ENCODE assay signal across 8 cellular contexts in the genomic region with DNA sequence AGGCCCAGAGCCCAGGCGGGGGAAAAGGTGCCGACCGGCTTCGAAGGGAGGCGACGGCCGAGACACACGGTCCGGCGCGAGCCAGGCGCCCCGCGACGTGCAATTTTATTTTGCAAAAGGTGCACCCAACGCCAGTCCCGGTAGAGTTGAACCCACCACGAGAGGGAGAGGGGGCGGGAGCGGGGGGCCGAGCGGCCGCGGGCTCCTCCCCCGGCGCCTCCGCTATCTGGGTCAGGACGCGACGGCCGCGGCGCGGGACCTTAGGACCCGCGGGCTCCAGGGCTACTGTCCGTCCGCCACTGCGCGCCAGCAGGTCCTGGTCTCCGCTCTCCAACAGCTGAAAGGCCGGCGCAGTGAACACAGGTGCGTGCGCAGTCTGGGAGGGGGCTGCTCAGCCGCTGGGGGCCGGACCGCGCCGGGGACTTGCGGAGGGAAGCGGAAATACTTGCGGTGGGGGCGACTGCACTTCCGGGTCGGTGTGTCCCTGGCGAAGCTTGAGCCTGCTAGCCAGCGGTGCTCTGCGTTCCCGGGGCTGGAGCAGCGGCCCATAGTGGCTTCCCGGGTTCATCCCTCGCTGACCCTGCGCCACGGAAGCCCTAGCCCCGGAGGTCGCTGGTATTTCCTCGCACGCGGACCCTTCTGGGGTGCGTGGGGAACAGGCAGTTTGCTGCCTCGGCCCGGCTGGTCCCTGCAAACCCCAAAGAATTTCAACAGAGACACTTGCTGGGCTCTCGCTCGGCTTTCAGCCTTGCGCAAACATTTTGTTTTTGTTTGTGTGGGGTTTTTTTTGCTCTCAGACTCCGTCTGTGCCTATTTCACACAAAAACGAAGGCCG. TPM values are rescaled to one million over a fixed set of nuclear protein-coding genes. Genes with fewer than 3 reads are reported as not detected.
DNase-seq lines count a peak whose midpoint lies in the region; ATAC-seq and TF ChIP-seq lines count a peak whose summit lies in the region.

A gene with protein sequence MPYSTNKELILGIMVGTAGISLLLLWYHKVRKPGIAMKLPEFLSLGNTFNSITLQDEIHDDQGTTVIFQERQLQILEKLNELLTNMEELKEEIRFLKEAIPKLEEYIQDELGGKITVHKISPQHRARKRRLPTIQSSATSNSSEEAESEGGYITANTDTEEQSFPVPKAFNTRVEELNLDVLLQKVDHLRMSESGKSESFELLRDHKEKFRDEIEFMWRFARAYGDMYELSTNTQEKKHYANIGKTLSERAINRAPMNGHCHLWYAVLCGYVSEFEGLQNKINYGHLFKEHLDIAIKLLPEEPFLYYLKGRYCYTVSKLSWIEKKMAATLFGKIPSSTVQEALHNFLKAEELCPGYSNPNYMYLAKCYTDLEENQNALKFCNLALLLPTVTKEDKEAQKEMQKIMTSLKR (plus strand): TSS at position 225 of the 835 bp plus-strand sequence. CDS start 3,991 bp downstream, outside the sequence.

- peak within 1 kb of the TSS; percentile 88 for H3K4me3 Mint-ChIP-seq in activated T-cell treated with anti-CD3 and anti-CD28 coated beads, Interleukin-2, amount 50 U/mL, for 24 hours

- H2AFZ ChIP-seq in PC-3 (ENCODE audit: low read length) = peak within 1 kb of the TSS; percentile 94

- ATAC-seq in GM21423 (IDR thresholded peaks at IDR 0.05; ENCODE audit: unreplicated experiment) (peak; percentile 90), PC-3 (peak; percentile 95), esophagus mucosa (peak; percentile 95)

- H3K9ac ChIP-seq in HUES64 (ENCODE audit: low read depth, low read length) (peak within 1 kb of the TSS; percentile 92), PC-3 (ENCODE audit: low read length) (peak within 1 kb of the TSS; percentile 91), muscle layer of colon (ENCODE audit: low read length) (peak within 1 kb of the TSS; percentile 49)

- no peaks in the 10 kb centered on the region for H3K9me2 ChIP-seq in PC-3 (replicated peaks; ENCODE audit: low read length)

- H3K4me1 ChIP-seq in HUES64 (ENCODE audit: insufficient read depth, low read length) = peaks cover 10% of the 10 kb centered on the region
- 0 out of 2 replicates have a peak, but pooled peaks cover 4% of the 10 kb centered on the region for H3K4me1 ChIP-seq in PC-3 (ENCODE audit: insufficient read depth, low read length)
- no peaks in the 10 kb centered on the region for H3K4me1 ChIP-seq in muscle layer of colon (ENCODE audit: insufficient read depth, low read length)

- no peak for TF ChIP-seq CTCF in PC-3 (conservative IDR thresholded peaks at IDR 0.05; ENCODE audit: low read depth, low read length)

- DNase-seq in D341Med (ENCODE audit: low spot score) (peak; percentile 93), PC-3 (peak; percentile 90)
- DNase-seq in activated T-cell treated with anti-CD3 and anti-CD28 coated beads, Interleukin-2, amount 50 U/mL, for 24 hours = peak; percentile 91
- DNase-seq in stimulated activated CD8-positive, alpha-beta memory T cell treated with anti-CD3 and anti-CD28 coated beads, Interleukin-7, amount 100 ng/mL, for 24 hours (ENCODE audit: low read depth) = peak; percentile 67

- intact Hi-C loops in PC-3 (cut with micrococcal nuclease) = no loop called here

- CTCF ChIA-PET in PC-3 (lab: Charles Lee) = interaction anchor here (0.6 kb wide), 1 partner anchor 48 kb away, joined by 3 read pairs; no protein-coding TSS in a partner anchor

- peak within 1 kb of the TSS; percentile 92 for H3K27ac Mint-ChIP-seq in activated T-cell treated with anti-CD3 and anti-CD28 coated beads, Interleukin-2, amount 50 U/mL, for 24 hours

- POLR2A ChIA-PET in PC-3 (lab: Charles Lee; ENCODE audit: unreplicated experiment) = interaction anchor here (0.5 to 0.7 kb wide), 4 partner anchors 144 to 765 kb away, joined by 4 to 11 read pairs (median 4); no protein-coding TSS in a partner anchor

- no peaks in the 10 kb centered on the region for H3K27me3 Mint-ChIP-seq in activated T-cell treated with anti-CD3 and anti-CD28 coated beads, Interleukin-2, amount 50 U/mL, for 24 hours

- H3K9me3 ChIP-seq in HUES64 (ENCODE audit: insufficient read depth, low read depth, low read length) (no peaks in the 10 kb centered on the region), PC-3 (ENCODE audit: low read length) (no peaks in the 10 kb centered on the region), muscle layer of colon (ENCODE audit: low read length) (no peaks in the 10 kb centered on the region)

- H3K9me3 Mint-ChIP-seq in activated T-cell treated with anti-CD3 and anti-CD28 coated beads, Interleukin-2, amount 50 U/mL, for 24 hours = no peaks in the 10 kb centered on the region

- WGBS in HUES64 = under 1% methylated on average over 79 of the region's 79 CpGs

- peak within 1 kb of the TSS; percentile 87 for H3K4me2 ChIP-seq in PC-3 (ENCODE audit: low read length)

- H3K27ac ChIP-seq in HUES64 (ENCODE audit: low read depth, low read length) (peak within 1 kb of the TSS; percentile 92), PC-3 (ENCODE audit: low read length) (peak within 1 kb of the TSS; percentile 67), muscle layer of colon (ENCODE audit: low read depth, low read length) (peak within 1 kb of the TSS; percentile 85)

- H3K27me3 ChIP-seq in HUES64 (ENCODE audit: insufficient read depth, low read length) (peaks cover 11% of the 10 kb centered on the region), PC-3 (ENCODE audit: low read length) (no peaks in the 10 kb centered on the region), muscle layer of colon (ENCODE audit: control insufficient read depth in 1 of 2, insufficient read depth in 2 of 2, low read length in 2 of 2) (no peaks in the 10 kb centered on the region)

- peak within 1 kb of the TSS; percentile 91 for H3K4me3 ChIP-seq in HUES64 (ENCODE audit: low read length)
- peak within 1 kb of the TSS; percentile 96 for H3K4me3 ChIP-seq in PC-3 (ENCODE audit: low read length)
- peak within 1 kb of the TSS; percentile 47 to 80 for H3K4me3 ChIP-seq in muscle layer of colon (ENCODE audit: low read depth in 1 of 2, low read length in 2 of 2)

- H3K36me3 Mint-ChIP-seq in activated T-cell treated with anti-CD3 and anti-CD28 coated beads, Interleukin-2, amount 50 U/mL, for 24 hours (ENCODE audit: low read depth) = peaks cover 9% of the 10 kb centered on the region

- H3F3A ChIP-seq in PC-3 (ENCODE audit: low read length, unreplicated experiment) = no peaks in the 10 kb centered on the region

- H4K20me1 ChIP-seq in PC-3 (ENCODE audit: low read length) = no peaks in the 10 kb centered on the region

- no peaks in the 10 kb centered on the region for H3K36me3 ChIP-seq in HUES64 (ENCODE audit: insufficient read depth, low read length)
- no peaks in the 10 kb centered on the region for H3K36me3 ChIP-seq in PC-3 (ENCODE audit: low read depth, low read length)
- H3K36me3 ChIP-seq in muscle layer of colon (ENCODE audit: insufficient read depth, low read length) = no peaks in the 10 kb centered on the region

- H3K79me2 ChIP-seq in PC-3 (ENCODE audit: low read length) = no peaks in the 10 kb centered on the region

- peaks cover 31% of the 10 kb centered on the region for H3K4me1 Mint-ChIP-seq in activated T-cell treated with anti-CD3 and anti-CD28 coated beads, Interleukin-2, amount 50 U/mL, for 24 hours (ENCODE audit: low read depth)

- BruUV-seq in PC-3 (replicated peaks; lab: Mats Ljungman, UMichigan) = TSS peak; percentile 86

RNA-seq across cellular contexts. Expression of the gene that starts here (rescaled TPM):
- polyA plus RNA-seq in HUES64 (2013, experiment 1 of 2) = 1.9 TPM
- 2.4 TPM for polyA plus RNA-seq in HUES64 (2013, experiment 2 of 2)
- 2.4 and 2.6 TPM in 2 replicates for total RNA-seq in PC-3 (2014; rRNA removed)
- total RNA-seq in esophagus mucosa = 3.2 TPM

Comparison
In these comparisons a context has a peak if more than half of its experiments do, and no peak if none do; other contexts are left out.
1. Peak in every context shown above with its lines: DNase-seq, ATAC-seq, H3K4me3 ChIP-seq and H3K27ac ChIP-seq.